ENCODE assay signal across 9 cellular contexts in genomic region chr2:102592601-102593000, GRCh38. TPM values are rescaled to one million over a fixed set of nuclear protein-coding genes. Genes with fewer than 3 reads are reported as not detected.
DNase-seq lines count a peak whose midpoint lies in the region; ATAC-seq and TF ChIP-seq lines count a peak whose summit lies in the region.
"Had no signal": no experiment of that assay in that cellular context is flagged by ENCODE, and none has a peak within 500 bp of the region (broad histone marks: within the 10 kb centered on the region; RNA-seq: fewer than 3 reads in every experiment).

No MANE protein-coding gene starts in this region.

- no peak for TF ChIP-seq POLR2A in upper lobe of left lung (IDR thresholded peaks at IDR 0.05)

- no TSS peak for BruUV-seq in Panc1 (replicated peaks; lab: Mats Ljungman, UMichigan)

- no peaks in the 10 kb centered on the region for H3K4me1 ChIP-seq in left ventricle myocardium inferior
- no peaks in the 10 kb centered on the region for H3K4me1 ChIP-seq in right atrium auricular region
- H3K4me1 ChIP-seq in Panc1 (ENCODE audit: control insufficient read depth, insufficient read depth, low read length), result no peaks in the 10 kb centered on the region
- peaks cover 23% of the 10 kb centered on the region for H3K4me1 ChIP-seq in hepatocyte (ENCODE audit: insufficient read depth)
- H3K4me1 ChIP-seq in upper lobe of left lung, result peaks cover 0 to 13% (median 0%) of the 10 kb centered on the region in 4 donors

- intact Hi-C loops in left ventricle myocardium inferior (cut with micrococcal nuclease), result no loop called here
- intact Hi-C loops in Panc1 (cut with micrococcal nuclease; ENCODE audit: unreplicated experiment), result no loop called here

- H3K4me3 ChIP-seq in left ventricle myocardium inferior (no peak overlapping the region), right atrium auricular region (no peak overlapping the region), Panc1 (ENCODE audit: low read depth in 2 of 2, low read length in 2 of 2) (no peak overlapping the region), hepatocyte (no peak overlapping the region), upper lobe of left lung (no peak overlapping the region)

- no peaks in the 10 kb centered on the region for H4K20me1 ChIP-seq in hepatocyte (ENCODE audit: insufficient read depth, poor library complexity, severe bottlenecking)

- H3K4me2 ChIP-seq in hepatocyte, result no peak overlapping the region

- H3K9me2 ChIP-seq in hepatocyte (replicated peaks; ENCODE audit: insufficient read depth), result no peaks in the 10 kb centered on the region

- ATAC-seq in Panc1, result no peak
- peak in 1 of 2 donors; percentile 26 for ATAC-seq in upper lobe of left lung (ENCODE audit: low FRiP score in 2 of 2)
- ATAC-seq in GM18520 (IDR thresholded peaks at IDR 0.05; ENCODE audit: unreplicated experiment), result no peak

- H3K79me2 ChIP-seq in hepatocyte, result no peaks in the 10 kb centered on the region

- H3K27me3 ChIP-seq in left ventricle myocardium inferior (ENCODE audit: low read depth) (peaks cover 17% of the 10 kb centered on the region), right atrium auricular region (no peaks in the 10 kb centered on the region), Panc1 (ENCODE audit: control insufficient read depth, insufficient read depth, low read length) (no peaks in the 10 kb centered on the region), hepatocyte (no peaks in the 10 kb centered on the region), upper lobe of left lung (no peaks in the 10 kb centered on the region)

- no peak overlapping the region for H3K27ac ChIP-seq in left ventricle myocardium inferior (replicated peaks)
- H3K27ac ChIP-seq in right atrium auricular region, result no peak overlapping the region
- no peak overlapping the region for H3K27ac ChIP-seq in Panc1 (ENCODE audit: low read length)
- H3K27ac ChIP-seq in hepatocyte, result no peak overlapping the region
- no peak overlapping the region for H3K27ac ChIP-seq in upper lobe of left lung

- WGBS in hepatocyte (ENCODE audit: low lambda C conversion rate, missing lambda C conversion rate), result 86% methylated on average over 2 of the region's 2 CpGs
- WGBS in upper lobe of left lung, 2 donors, result 78 to 79% methylated on average over 2 of the region's 2 CpGs

- no peak for DNase-seq in left ventricle myocardium inferior
- DNase-seq in right atrium auricular region (ENCODE audit: low spot score), result no peak
- no peak for DNase-seq in Panc1 (ENCODE audit: low read depth, low spot score)
- DNase-seq in hepatocyte (ENCODE audit: low spot score), result peak; percentile 46
- no peak for DNase-seq in upper lobe of left lung
- no peak for DNase-seq in iPS-NIHi11 (ENCODE audit: low spot score)
- no peak for DNase-seq in T-helper 2 cell
- DNase-seq: NCI-H526 treated with DMSO at 0.1 percent for 48 hours had no signal

- H3K36me3 ChIP-seq in left ventricle myocardium inferior (no peaks in the 10 kb centered on the region), right atrium auricular region (no peaks in the 10 kb centered on the region), Panc1 (ENCODE audit: control insufficient read depth, insufficient read depth, low read length) (no peaks in the 10 kb centered on the region), hepatocyte (replicated peaks; ENCODE audit: insufficient read depth, low read depth) (no peaks in the 10 kb centered on the region), upper lobe of left lung (no peaks in the 10 kb centered on the region)

- no peak for TF ChIP-seq EP300 in upper lobe of left lung (IDR thresholded peaks at IDR 0.05)

- CTCF ChIA-PET in Panc1 (lab: Charles Lee), result no interaction called here

- H3K9me3 ChIP-seq in left ventricle myocardium inferior (replicated peaks), result no peaks in the 10 kb centered on the region
- no peaks in the 10 kb centered on the region for H3K9me3 ChIP-seq in right atrium auricular region
- H3K9me3 ChIP-seq in Panc1 (ENCODE audit: control insufficient read depth, insufficient read depth, low read depth, low read length), result no peaks in the 10 kb centered on the region
- H3K9me3 ChIP-seq in hepatocyte (ENCODE audit: low read depth), result no peaks in the 10 kb centered on the region
- no peaks in the 10 kb centered on the region for H3K9me3 ChIP-seq in upper lobe of left lung

- POLR2A ChIA-PET in Panc1 (lab: Charles Lee), result no interaction called here

- TF ChIP-seq CTCF in left ventricle myocardium inferior (IDR thresholded peaks at IDR 0.05; ENCODE audit: borderline replicate concordance), result peak; percentile 35
- TF ChIP-seq CTCF in right atrium auricular region (IDR thresholded peaks at IDR 0.05), result no peak
- TF ChIP-seq CTCF in Panc1 (IDR thresholded peaks at IDR 0.05), result peak; percentile 36; the same call in 1 of the 2 replicates
- peak; percentile 42 for TF ChIP-seq CTCF in hepatocyte (IDR thresholded peaks at IDR 0.05; ENCODE audit: poor library complexity)
- TF ChIP-seq CTCF in upper lobe of left lung (IDR thresholded peaks at IDR 0.05), result peak in 4 of 6 experiments; percentile 25 to 57 (median 52)

- in situ Hi-C loops in Panc1 (cut with HindIII; ENCODE audit: low pct_unique_long_range_greater_than_20kb, low sequenced_read_pairs), result no loop called here

- no peak overlapping the region for H2AFZ ChIP-seq in hepatocyte

RNA-seq across cellular contexts. Expression of gene SLC9A2, which starts 26.8 kb away (rescaled TPM):
- total RNA-seq in left ventricle myocardium inferior (0.25 TPM), right atrium auricular region (under 1 TPM in 1 of 2 donors, not detected in 1; 0.22 TPM), Panc1 (2021; ENCODE audit: unreplicated experiment) (4.1 TPM), hepatocyte (2.1 and 2.7 TPM in 2 replicates), upper lobe of left lung (1 to 10 TPM in 1 of 6 donors, under 1 TPM in 3, not detected in 2; 0.30 to 1.1 (median 0.38) TPM)
- polyA plus RNA-seq in Panc1 (2012; ENCODE audit: insufficient read length), result 1.0 TPM
- polyA plus RNA-seq in hepatocyte, result 0.52 and 1.1 TPM in 2 replicates

Comparison
In these comparisons a context has a peak if more than half of its experiments do, and no peak if none do; other contexts are left out.
1. CTCF ChIP-seq: peak in left ventricle myocardium inferior (single experiment), Panc1 (single experiment), hepatocyte (single experiment) and upper lobe of left lung (4 of 6); none in right atrium auricular region (0 of 2).